12 cellular contexts compared by ENCODE assay signal in the genomic region with DNA sequence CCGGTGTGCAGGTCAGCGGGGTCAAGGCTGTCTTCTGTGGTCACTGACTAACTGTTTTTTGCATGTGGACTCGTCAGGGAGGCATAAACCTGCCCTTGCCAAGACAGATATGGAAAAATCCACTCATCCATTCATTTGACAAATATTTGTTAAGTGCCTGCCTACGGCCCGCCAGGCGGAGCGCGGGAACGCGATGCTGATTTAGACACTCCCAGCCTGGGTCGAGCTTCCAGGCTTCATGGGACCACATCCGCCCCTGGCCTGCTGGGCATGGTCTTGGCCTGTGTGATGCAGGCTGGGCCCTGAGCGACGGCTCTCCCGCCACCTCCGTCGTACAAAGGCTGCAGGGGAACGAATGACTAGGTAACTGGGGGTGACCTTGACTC. TPM values are rescaled to one million over a fixed set of nuclear protein-coding genes. Genes with fewer than 3 reads are reported as not detected.
A peak's percentile ranks its signal among the peaks of the same experiment; 100 is the strongest.
DNase-seq lines count a peak whose midpoint lies in the region; ATAC-seq, FAIRE-seq and TF ChIP-seq lines count a peak whose summit lies in the region.
"Had no signal": no experiment of that assay in that cellular context is flagged by ENCODE, and none has a peak within 500 bp of the region (broad histone marks: within the 10 kb centered on the region; RNA-seq: fewer than 3 reads in every experiment).

No MANE protein-coding gene starts in this region.

- TF ChIP-seq CTCF in fibroblast of villous mesenchyme (IDR thresholded peaks at IDR 0.05; ENCODE audit: insufficient read depth, low read depth, low read length): peak; percentile 23

- intact Hi-C loops in sciatic nerve (cut with DNase I): no loop called here

- peak; percentile 82 for DNase-seq in GM04504 (ENCODE audit: low read depth)
- DNase-seq in RCC 7860 (ENCODE audit: low spot score): peak; percentile 95
- DNase-seq in fibroblast of villous mesenchyme (ENCODE audit: low read depth): peak; percentile 93
- peak; percentile 82 for DNase-seq in sciatic nerve (ENCODE audit: low spot score)
- no peak for DNase-seq in putamen (ENCODE audit: low spot score)
- DNase-seq in activated gamma-delta T cell (lab: John Stamatoyannopoulos, UW): no peak
- DNase-seq in COLO829 (ENCODE audit: low spot score): no peak
- DNase-seq in anterior cingulate cortex (lab: John Stamatoyannopoulos, UW): no peak
- DNase-seq: activated B cell treated with CpG ODN at 0.5 μM for 24 hours; activated naive CD8-positive, alpha-beta T cell treated with anti-CD3 and anti-CD28 coated beads, Interleukin-2, amount 10 ng/mL, durations not matched to agents 7 days and 5 days; NCI-H526 had no signal

- FAIRE-seq in RCC 7860 (lab: Jason Lieb, UNC): peak; percentile 97

- H3K4me3 ChIP-seq in fibroblast of villous mesenchyme (ENCODE audit: low read depth, low read length): no peak overlapping the region

- ATAC-seq in sciatic nerve: peak; percentile 85

RNA-seq across cellular contexts. Expression of a gene that starts 18.1 kb away (rescaled TPM):
- total RNA-seq in fibroblast of villous mesenchyme (not detected in 2 replicates), sciatic nerve (not detected)
- total RNA-seq: activated B cell treated with CpG ODN at 0.5 μM for 24 hours; activated naive CD8-positive, alpha-beta T cell treated with anti-CD3 and anti-CD28 coated beads, Interleukin-2, amount 10 ng/mL, durations not matched to agents 7 days and 5 days; glomerular endothelial cell had no signal

RNA-seq across cellular contexts. Expression of a gene that starts 27.7 kb away (rescaled TPM):
- total RNA-seq in fibroblast of villous mesenchyme (35.4 and 41.9 TPM in 2 replicates), sciatic nerve (3.3 TPM)

RNA-seq across cellular contexts. Expression of a gene that starts 27.9 kb away (rescaled TPM):
- total RNA-seq in fibroblast of villous mesenchyme: under 0.01 and 0.32 TPM in 2 replicates
- 22.3 TPM for total RNA-seq in sciatic nerve
- total RNA-seq: activated B cell treated with CpG ODN at 0.5 μM for 24 hours, glomerular endothelial cell had no signal

RNA-seq across cellular contexts. Expression of a gene that starts 46.9 kb away (rescaled TPM):
- total RNA-seq in fibroblast of villous mesenchyme (3.9 and 7.7 TPM in 2 replicates), sciatic nerve (10.1 TPM)

Comparison
In these comparisons a context has a peak if more than half of its experiments do, and no peak if none do; other contexts are left out.
1. DNase-seq: peak in GM04504 (single experiment), RCC 7860 (single experiment), fibroblast of villous mesenchyme (single experiment) and sciatic nerve (single experiment); none in putamen (single experiment), activated gamma-delta T cell (single experiment), COLO829 (single experiment) and anterior cingulate cortex (0 of 58).
2. RNA of a gene that starts 27.9 kb away (total RNA-seq): 22.3 TPM in sciatic nerve (single experiment); under 0.01 to 0.32 TPM in fibroblast of villous mesenchyme; every median in the first group is over 10 times any median in the second.